In the genomic region with DNA sequence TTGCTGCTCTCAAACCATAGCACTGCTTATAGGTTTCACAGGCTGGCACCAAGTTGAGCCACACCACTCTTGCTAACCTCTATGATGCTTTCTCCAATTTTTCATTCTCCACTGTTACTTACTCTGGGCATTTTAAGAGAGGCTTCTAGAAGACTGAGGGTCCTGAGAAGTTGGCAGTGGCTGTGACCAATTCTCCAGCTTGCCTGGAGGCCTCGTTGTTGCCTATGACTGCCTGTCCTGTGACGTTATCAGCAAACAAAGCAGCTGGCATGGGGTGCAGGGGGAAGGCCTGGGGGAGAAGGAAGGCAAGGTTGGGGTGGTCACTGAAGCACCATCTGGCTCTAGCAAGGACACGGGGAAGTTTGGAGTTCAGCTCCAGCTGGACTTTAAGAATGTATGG, we compare ENCODE assay signal across 21 cellular contexts. TPM values are rescaled to one million over a fixed set of nuclear protein-coding genes. Genes with fewer than 3 reads are reported as not detected.
DNase-seq lines count a peak whose midpoint lies in the region; ATAC-seq, FAIRE-seq and TF ChIP-seq lines count a peak whose summit lies in the region.
"Had no signal": no experiment of that assay in that cellular context is flagged by ENCODE, and none has a peak within 500 bp of the region (broad histone marks: within the 10 kb centered on the region; RNA-seq: fewer than 3 reads in every experiment).

No MANE protein-coding gene starts in this region.

- no peak overlapping the region for H2AK5ac ChIP-seq in H1 (ENCODE audit: low read depth, low read length)

- no peaks in the 10 kb centered on the region for H3K23me2 ChIP-seq in H1 (ENCODE audit: low read depth, low read length)

- H3K27ac ChIP-seq in SJCRH30 (peak overlapping the region; percentile 97), H1 (ENCODE audit: low read depth, low read length) (no peak overlapping the region), mucosa of rectum (ENCODE audit: low read depth in 2 of 2, low read length in 2 of 2) (peak overlapping the region; percentile 2 to 33), spleen (peak overlapping the region in 5 of 8 donors; percentile 22 to 82 (median 70)), small intestine (ENCODE audit: low read depth in 1 of 2, low read length in 1 of 2) (peak overlapping the region in 1 of 2 donors; percentile 11)
- H3K27ac ChIP-seq: PC-9 had no signal

- H4K91ac ChIP-seq in H1 (replicated peaks; ENCODE audit: insufficient read length, low read length): no peak overlapping the region

- 88% methylated on average over 3 of the region's 3 CpGs; no CpG with 5 or more reads in 1 of the 2 experiments for WGBS in H1 (ENCODE audit: extremely low coverage in 1 of 2, insufficient coverage in 1 of 2, insufficient read length in 1 of 2, insufficient replicate concordance in 2 of 2, low coverage in 1 of 2, low lambda C conversion rate in 2 of 2, missing lambda C conversion rate in 1 of 2), 2 experiments
- 76 to 90% (median 87%) methylated on average over 3 of the region's 3 CpGs for WGBS in spleen, 5 donors
- WGBS in small intestine, 3 donors: 80 to 90% (median 86%) methylated on average over 3 of the region's 3 CpGs

- no peak overlapping the region for H3K4me2 ChIP-seq in H1 (ENCODE audit: insufficient read depth in 1 of 2, low read depth in 2 of 2, low read length in 2 of 2)
- H3K4me2 ChIP-seq: PC-9 had no signal

- H4K8ac ChIP-seq in H1 (ENCODE audit: extremely low read depth, insufficient read depth, low read length): no peak overlapping the region

- CTCF ChIA-PET in H1 (lab: Charles Lee; ENCODE audit: partially characterized antibody): no interaction called here

- FAIRE-seq in H1 (lab: Jason Lieb, UNC) (no peak), small intestine (lab: Jason Lieb, UNC) (no peak)
- FAIRE-seq: K562 had no signal

- H2BK20ac ChIP-seq in H1 (ENCODE audit: low read length): no peak overlapping the region

- POLR2A ChIA-PET in H1 (lab: Charles Lee; ENCODE audit: partially characterized antibody): no interaction called here

- H3K56ac ChIP-seq in H1 (replicated peaks; ENCODE audit: insufficient read length, low read depth, low read length): no peak overlapping the region

- H3K9ac ChIP-seq in H1 (replicated peaks in 1 of 4; ENCODE audit: extremely low read depth in 1 of 4, low read depth in 3 of 4, low read length in 3 of 4): no peak overlapping the region
- no peak overlapping the region for H3K9ac ChIP-seq in mucosa of rectum (ENCODE audit: low read depth in 1 of 2, low read length in 2 of 2)

- H3K4me1 ChIP-seq in SJCRH30: peaks cover 37% of the 10 kb centered on the region
- H3K4me1 ChIP-seq in H1 (replicated peaks in 1 of 4; ENCODE audit: control insufficient read depth in 3 of 4, insufficient read depth in 4 of 4, low read length in 3 of 4): no peaks in the 10 kb centered on the region; a peak in 1 of 7 replicates
- peaks cover 0 to 3% of the 10 kb centered on the region in 2 donors for H3K4me1 ChIP-seq in mucosa of rectum (ENCODE audit: control insufficient read depth in 2 of 2, insufficient read depth in 2 of 2, low read length in 2 of 2)
- peaks cover 0 to 12% (median 5%) of the 10 kb centered on the region in 6 donors for H3K4me1 ChIP-seq in spleen
- peaks cover 0 to 2% of the 10 kb centered on the region in 2 donors for H3K4me1 ChIP-seq in small intestine (ENCODE audit: control insufficient read depth in 2 of 2, insufficient read depth in 1 of 2, low read depth in 1 of 2, low read length in 1 of 2)

- ATAC-seq in HG02610 (IDR thresholded peaks at IDR 0.05; ENCODE audit: unreplicated experiment): no peak
- no peak for ATAC-seq in GM21390 (IDR thresholded peaks at IDR 0.05; ENCODE audit: unreplicated experiment)
- ATAC-seq: mucosa of descending colon had no signal

- TF ChIP-seq EP300 in H1 (IDR thresholded peaks at IDR 0.05; ENCODE audit: borderline replicate concordance in 1 of 2, low read depth in 2 of 2, low read length in 2 of 2): no peak

- TF ChIP-seq RAD21 in H1 (IDR thresholded peaks at IDR 0.05 in 1 of 2, conservative IDR thresholded peaks at IDR 0.05 in 1 of 2; ENCODE audit: low read depth in 2 of 2, low read length in 2 of 2): no peak

- TF ChIP-seq CTCF in H1 (IDR thresholded peaks at IDR 0.05; ENCODE audit: control extremely low read depth in 1 of 3, insufficient read depth in 1 of 3, low read depth in 1 of 3, low read length in 3 of 3) (no peak), spleen (IDR thresholded peaks at IDR 0.05 in 8 of 11, conservative IDR thresholded peaks at IDR 0.05 in 3 of 11) (no peak)

- H4K5ac ChIP-seq in H1 (ENCODE audit: insufficient read length, low read depth, low read length): no peak overlapping the region

- H3K9me3 ChIP-seq in SJCRH30 (replicated peaks): peaks cover 5% of the 10 kb centered on the region; the same call in 1 of the 2 replicates
- H3K9me3 ChIP-seq in H1 (ENCODE audit: insufficient read depth in 2 of 2, low read depth in 1 of 2, low read length in 1 of 2): peaks cover 9% of the 10 kb centered on the region in 2 experiments; a peak in 3 of 4 replicates
- H3K9me3 ChIP-seq in mucosa of rectum (ENCODE audit: control insufficient read depth in 2 of 2, low read length in 2 of 2): no peaks in the 10 kb centered on the region
- peaks cover 0 to 12% (median 7%) of the 10 kb centered on the region in 8 donors for H3K9me3 ChIP-seq in spleen
- H3K9me3 ChIP-seq in small intestine (ENCODE audit: control insufficient read depth, low read depth): no peaks in the 10 kb centered on the region

- no peaks in the 10 kb centered on the region for H3K79me1 ChIP-seq in H1 (ENCODE audit: low read depth, low read length)

- no peak overlapping the region for H3K23ac ChIP-seq in H1 (ENCODE audit: insufficient read length)

- no peak overlapping the region for H3K18ac ChIP-seq in H1 (ENCODE audit: extremely low read depth, low read length)

- H3K4me3 ChIP-seq in SJCRH30 (no peak overlapping the region), H1 (ENCODE audit: extremely low read depth in 1 of 4, insufficient read depth in 2 of 4, low read depth in 3 of 4, low read length in 4 of 4) (no peak overlapping the region), mucosa of rectum (ENCODE audit: low read length in 2 of 2) (no peak overlapping the region), spleen (no peak overlapping the region), small intestine (ENCODE audit: low read depth in 1 of 2, low read length in 2 of 2) (no peak overlapping the region)
- H3K4me3 ChIP-seq: K562, mucosa of descending colon, PC-9 had no signal

- no peaks in the 10 kb centered on the region for H3K36me3 ChIP-seq in SJCRH30
- H3K36me3 ChIP-seq in H1 (ENCODE audit: control insufficient read depth in 2 of 4, insufficient read depth in 4 of 4, low read length in 3 of 4): no peaks in the 10 kb centered on the region
- no peaks in the 10 kb centered on the region for H3K36me3 ChIP-seq in mucosa of rectum (ENCODE audit: control insufficient read depth in 2 of 2, insufficient read depth in 2 of 2, low read length in 2 of 2)
- H3K36me3 ChIP-seq in spleen: no peaks in the 10 kb centered on the region
- H3K36me3 ChIP-seq in small intestine (ENCODE audit: control insufficient read depth in 2 of 2, insufficient read depth in 2 of 2, low read length in 2 of 2): no peaks in the 10 kb centered on the region
- H3K36me3 ChIP-seq: brain microvascular endothelial cell had no signal

- no peaks in the 10 kb centered on the region for H3K27me3 ChIP-seq in SJCRH30
- H3K27me3 ChIP-seq in H1 (replicated peaks in 1 of 4; ENCODE audit: control insufficient read depth in 3 of 4, extremely low read depth in 1 of 4, insufficient read depth in 3 of 4, low read length in 3 of 4): no peaks in the 10 kb centered on the region
- H3K27me3 ChIP-seq in mucosa of rectum (ENCODE audit: control insufficient read depth in 2 of 2, insufficient read depth in 2 of 2, low read length in 2 of 2): no peaks in the 10 kb centered on the region
- no peaks in the 10 kb centered on the region for H3K27me3 ChIP-seq in spleen (replicated peaks in 1 of 7)
- H3K27me3 ChIP-seq in small intestine (ENCODE audit: control insufficient read depth in 2 of 2, insufficient read depth in 2 of 2, low read length in 2 of 2): no peaks in the 10 kb centered on the region
- H3K27me3 ChIP-seq: brain microvascular endothelial cell had no signal

- H2AFZ ChIP-seq in H1 (ENCODE audit: low read length): no peak overlapping the region
- H2AFZ ChIP-seq: PC-9 had no signal

- peak overlapping the region; percentile 85; the same call in 1 of the 2 replicates for H2BK15ac ChIP-seq in H1 (ENCODE audit: low read length)

- H4K20me1 ChIP-seq in H1 (replicated peaks in 1 of 2; ENCODE audit: control insufficient read depth in 1 of 2, insufficient read depth in 2 of 2, low read length in 2 of 2): no peaks in the 10 kb centered on the region

- intact Hi-C loops in spleen (cut with DNase I; ENCODE audit: low total_unique reads): no loop called here

- no peak overlapping the region for H2BK120ac ChIP-seq in H1 (replicated peaks; ENCODE audit: low read depth, low read length)

- no peak overlapping the region for H3K4ac ChIP-seq in H1 (replicated peaks; ENCODE audit: insufficient read length, low read depth, low read length)

- H2BK5ac ChIP-seq in H1 (ENCODE audit: low read depth, low read length): no peak overlapping the region

- no peak for TF ChIP-seq POLR2A in H1 (IDR thresholded peaks at IDR 0.05; ENCODE audit: control extremely low read depth in 1 of 2, low read depth in 2 of 2, low read length in 2 of 2)
- no peak for TF ChIP-seq POLR2A in spleen (IDR thresholded peaks at IDR 0.05)

- H3K14ac ChIP-seq in H1 (ENCODE audit: insufficient read length): no peak overlapping the region

- no peak overlapping the region for H2BK12ac ChIP-seq in H1 (ENCODE audit: low read depth, low read length)

- H3K79me2 ChIP-seq in H1 (ENCODE audit: control insufficient read depth in 1 of 2, insufficient read depth in 2 of 2, low read length in 2 of 2): no peaks in the 10 kb centered on the region

- DNase-seq in SJCRH30: peak in 1 of 2 experiments; percentile 27
- no peak for DNase-seq in H1 (ENCODE audit: low read depth in 1 of 2, low spot score in 2 of 2)
- DNase-seq in spleen: no peak
- no peak for DNase-seq in NCI-H345 (lab: John Stamatoyannopoulos, UW)
- DNase-seq in small intestine: no peak
- DNase-seq: activated CD4-positive, alpha-beta T cell treated with anti-CD3 and anti-CD28 coated beads, Interleukin-2, amount 10 ng/mL, durations not matched to agents 24 days and 14 days; activated naive CD8-positive, alpha-beta T cell treated with anti-CD3 and anti-CD28 coated beads for 36 hours; brain microvascular endothelial cell; cortex of kidney; endodermal cell; H9; mucosa of descending colon; NCI-H1436 treated with DMSO at 0.1 percent for 48 hours; NCI-H510A; PC-9 had no signal

RNA-seq across cellular contexts. Expression of gene PDLIM3, which starts 30.4 kb away (rescaled TPM):
- 137 and 144 TPM in 2 replicates for total RNA-seq in SJCRH30 (2014; rRNA removed; shearing (Covaris generic))
- 7.6 and 8.1 TPM in 2 replicates for total RNA-seq in H1 (2021; fragmentation: NEBNext Ultra II Directional; extraction: Animal tissue kit (Norgen Biotek cat#: 25700))
- polyA plus RNA-seq in H1 (2011; rRNA removed) (8.1 and 8.9 TPM in 2 replicates), spleen (10 to 100 TPM; 28.0 to 43.9 (median 30.2) TPM), small intestine (10 to 100 TPM in 2 of 3 donors, 1 to 10 TPM in 1; 2.9 to 27.6 (median 25.0) TPM)
- polyA plus RNA-seq in H1 (2011; cell fraction: cytosol; rRNA removed): 11.8 TPM
- polyA plus RNA-seq in H1 (2011; cell fraction: nucleus; rRNA removed): 10.6 TPM
- polyA plus RNA-seq in H1 (2012, experiment 1 of 2): 5.9 to 7.2 TPM (median 6.7 TPM) in 4 replicates
- polyA plus RNA-seq in H1 (2012, experiment 2 of 2): 6.8 TPM
- 4.0 TPM for polyA plus RNA-seq in H1 (2013, experiment 1 of 2)
- polyA plus RNA-seq in H1 (2013, experiment 2 of 2): 3.8 TPM
- 12.5 and 12.7 TPM in 2 replicates for polyA minus RNA-seq in H1 (2011; rRNA and poly(A)+ RNA removed)
- 8.9 TPM for polyA minus RNA-seq in H1 (2011; cell fraction: cytosol; rRNA and poly(A)+ RNA removed)
- polyA minus RNA-seq in H1 (2011; cell fraction: nucleus; rRNA and poly(A)+ RNA removed): 18.0 TPM
- total RNA-seq in spleen: 100 to 1,000 TPM in 1 of 7 donors, 10 to 100 TPM in 6; 30.0 to 107 (median 67.5) TPM
- total RNA-seq: activated CD4-positive, alpha-beta T cell treated with anti-CD3 and anti-CD28 coated beads, Interleukin-2, amount 10 ng/mL, durations not matched to agents 24 days and 14 days; activated naive CD8-positive, alpha-beta T cell treated with anti-CD3 and anti-CD28 coated beads for 36 hours; activated T-helper 17 cell treated with anti-CD3 and anti-CD28 coated beads, Interleukin-2, amount 50 U/mL, for 72 hours; K562 had no signal
- polyA plus RNA-seq: CD14-positive monocyte had no signal
